ENCODE assay signal across 8 cellular contexts in the genomic region with DNA sequence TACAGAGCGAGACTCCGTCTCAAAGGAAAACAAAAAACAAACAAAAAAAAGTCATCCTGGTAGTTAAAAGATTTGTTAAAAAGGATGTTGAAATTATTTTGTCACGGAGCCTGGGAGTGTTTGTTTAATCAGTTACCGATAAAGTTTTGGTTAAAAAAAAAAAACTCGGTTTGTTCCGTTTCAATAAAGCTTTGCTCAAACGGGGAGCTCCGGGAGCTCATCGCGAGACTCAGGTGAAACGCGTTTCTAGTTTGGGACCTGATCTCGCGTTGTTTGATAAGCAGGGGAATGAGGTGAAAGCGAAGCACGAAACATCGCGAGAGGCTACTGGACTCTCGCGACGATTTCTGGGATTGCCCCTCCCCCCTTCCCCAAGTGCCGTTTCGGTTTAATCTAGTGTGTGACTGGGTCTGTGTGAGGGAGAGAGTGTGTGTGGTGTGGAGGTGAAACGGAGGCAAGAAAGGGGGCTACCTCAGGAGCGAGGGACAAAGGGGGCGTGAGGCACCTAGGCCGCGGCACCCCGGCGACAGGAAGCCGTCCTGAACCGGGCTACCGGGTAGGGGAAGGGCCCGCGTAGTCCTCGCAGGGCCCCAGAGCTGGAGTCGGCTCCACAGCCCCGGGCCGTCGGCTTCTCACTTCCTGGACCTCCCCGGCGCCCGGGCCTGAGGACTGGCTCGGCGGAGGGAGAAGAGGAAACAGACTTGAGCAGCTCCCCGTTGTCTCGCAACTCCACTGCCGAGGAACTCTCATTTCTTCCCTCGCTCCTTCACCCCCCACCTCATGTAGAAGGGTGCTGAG. TPM values are rescaled to one million over a fixed set of nuclear protein-coding genes. Genes with fewer than 3 reads are reported as not detected.
A peak's percentile ranks its signal among the peaks of the same experiment; 100 is the strongest.
DNase-seq lines count a peak whose midpoint lies in the region; FAIRE-seq and TF ChIP-seq lines count a peak whose summit lies in the region.

Gene CDK12 (plus strand): TSS at position 374 of the 798 bp plus-strand sequence. CDS start 586 bp downstream, outside the sequence.

- H3K36me3 ChIP-seq in HEK293 (ENCODE audit: control insufficient read depth in 2 of 2, insufficient read depth in 1 of 2, low read length in 2 of 2) (peaks cover 4 to 21% of the 10 kb centered on the region in 2 experiments; a peak in 2 of 3 replicates), neuron (ENCODE audit: insufficient read depth, low read length) (peaks cover 5% of the 10 kb centered on the region), subcutaneous abdominal adipose tissue (ENCODE audit: control insufficient read depth in 5 of 5, insufficient read depth in 5 of 5, low read length in 5 of 5) (no peaks in the 10 kb centered on the region)

- H3K27ac ChIP-seq in HEK293 (ENCODE audit: extremely low read depth, low read depth, low read length) (peak within 1 kb of the TSS; percentile 91), subcutaneous abdominal adipose tissue (ENCODE audit: low read depth, low read length) (peak within 1 kb of the TSS; percentile 97)

- POLR2A ChIA-PET in HEK293 (lab: Yijun Ruan, JAX) = interaction anchor here (0.6 to 4.4 kb wide), 18 partner anchors 8 to 679 kb away, joined by 3 to 131 read pairs (median 4); partner anchors contain the start of genes CASC3, FBXL20, MED1 and RPL19

- H3K27me3 ChIP-seq in neuron (ENCODE audit: insufficient read depth, low read length) (no peaks in the 10 kb centered on the region), subcutaneous abdominal adipose tissue (ENCODE audit: control insufficient read depth in 5 of 5, insufficient read depth in 4 of 5, low read length in 5 of 5) (no peaks in the 10 kb centered on the region)

- no peak for TF ChIP-seq CTCF in HEK293 (tag by site-specific recombination; IDR thresholded peaks at IDR 0.05)

- no peaks in the 10 kb centered on the region for H3K9me3 ChIP-seq in HEK293 (ENCODE audit: control insufficient read depth, insufficient read depth, low read depth, low read length)
- H3K9me3 ChIP-seq in neuron (ENCODE audit: low read length) = no peaks in the 10 kb centered on the region
- no peaks in the 10 kb centered on the region for H3K9me3 ChIP-seq in subcutaneous abdominal adipose tissue (ENCODE audit: control insufficient read depth in 5 of 5, low read length in 5 of 5)

- DNase-seq in MV-4-11 (lab: John Stamatoyannopoulos, UW) (peak; percentile 99), SK-MEL-5 (ENCODE audit: low read depth, low spot score) (peak; percentile 100), foreskin melanocyte (peak; percentile 100)
- DNase-seq in activated naive CD4-positive, alpha-beta T cell treated with Interleukin-2 at 50 U/mL for 16 hours = peak; percentile 94

- no peaks in the 10 kb centered on the region for H3K4me1 ChIP-seq in HEK293 (ENCODE audit: control insufficient read depth, insufficient read depth, low read length)
- H3K4me1 ChIP-seq in neuron (ENCODE audit: insufficient read depth, low read length) = peaks cover 17% of the 10 kb centered on the region
- H3K4me1 ChIP-seq in subcutaneous abdominal adipose tissue (ENCODE audit: control insufficient read depth in 5 of 5, insufficient read depth in 5 of 5, low read length in 5 of 5) = peaks cover 0 to 46% (median 39%) of the 10 kb centered on the region in 5 donors

- CTCF ChIA-PET in HEK293 (lab: Yijun Ruan, JAX) = interaction anchor here (0.6 to 1.7 kb wide), 4 partner anchors 24 to 1966 kb away, joined by 3 to 4 read pairs (median 4); no protein-coding TSS in a partner anchor

- H3K9ac ChIP-seq in subcutaneous abdominal adipose tissue (ENCODE audit: low read length in 5 of 5) = peak within 1 kb of the TSS; percentile 85 to 99 (median 99)

- in situ Hi-C loops in SK-MEL-5 (cut with HindIII; ENCODE audit: low pct_unique_long_range_greater_than_20kb, low sequenced_read_pairs) = no loop called here

- FAIRE-seq in G401.6 (lab: Jason Lieb, UNC) = peak; percentile 97

- H2AFZ ChIP-seq in neuron (ENCODE audit: low read depth, low read length) = peak within 1 kb of the TSS; percentile 88

- H3K4me3 ChIP-seq in HEK293 (ENCODE audit: low read depth, low read length) = peak within 1 kb of the TSS; percentile 78
- peak within 1 kb of the TSS; percentile 88 for H3K4me3 ChIP-seq in neuron (ENCODE audit: low read length)
- H3K4me3 ChIP-seq in subcutaneous abdominal adipose tissue (ENCODE audit: low read depth in 1 of 5, low read length in 5 of 5) = peak within 1 kb of the TSS; percentile 73 to 100 (median 95)

TF ChIP-seq in HEK293, 187 proteins besides CTCF, POLR2A, EP300 and RAD21 (continues in another document):
- peak; percentile 63 for TF ChIP-seq ZFP69B (tag by site-specific recombination; IDR thresholded peaks at IDR 0.05)
- TF ChIP-seq MEIS1 (CRISPR knock-in tag; IDR thresholded peaks at IDR 0.05; ENCODE audit: borderline replicate concordance) = no peak
- TF ChIP-seq RBAK (tag by site-specific recombination; IDR thresholded peaks at IDR 0.05) = no peak
- peak; percentile 9; the same call in 1 of the 2 replicates for TF ChIP-seq ZSCAN30 (tag by site-specific recombination; IDR thresholded peaks at IDR 0.05)
- TF ChIP-seq ZNF621 (tag by site-specific recombination; IDR thresholded peaks at IDR 0.05) = no peak
- TF ChIP-seq HIC1 (tag by site-specific recombination; IDR thresholded peaks at IDR 0.05) = no peak
- no peak for TF ChIP-seq ZNF157 (tag by site-specific recombination; IDR thresholded peaks at IDR 0.05)
- no peak for TF ChIP-seq HOXC10 (CRISPR knock-in tag; IDR thresholded peaks at IDR 0.05)
- TF ChIP-seq ZNF76 (tag by site-specific recombination; IDR thresholded peaks at IDR 0.05; ENCODE audit: borderline replicate concordance, low read depth) = peak; percentile 95
- no peak; the same call in none of the 2 replicates for TF ChIP-seq ZNF324 (tag by site-specific recombination; IDR thresholded peaks at IDR 0.05)
- TF ChIP-seq ZNF785 (tag by site-specific recombination; IDR thresholded peaks at IDR 0.05) = no peak
- peak; percentile 77; the same call in 1 of the 2 replicates for TF ChIP-seq ZSCAN5A (tag by site-specific recombination; IDR thresholded peaks at IDR 0.05)
- peak; percentile 32; the same call in 1 of the 2 replicates for TF ChIP-seq ZIC2 (tag by site-specific recombination; IDR thresholded peaks at IDR 0.05)
- TF ChIP-seq ZNF521 (tag by site-specific recombination; IDR thresholded peaks at IDR 0.05) = no peak
- peak; percentile 96 for TF ChIP-seq ZNF660 (tag by site-specific recombination; IDR thresholded peaks at IDR 0.05)
- peak; percentile 92 for TF ChIP-seq ZNF10 (tag by site-specific recombination; IDR thresholded peaks at IDR 0.05)
- TF ChIP-seq ZNF184 (tag by site-specific recombination; IDR thresholded peaks at IDR 0.05) = peak; percentile 85
- no peak for TF ChIP-seq ZNF776 (tag by site-specific recombination; IDR thresholded peaks at IDR 0.05; ENCODE audit: borderline replicate concordance)
- no peak for TF ChIP-seq SCRT1 (tag by site-specific recombination; IDR thresholded peaks at IDR 0.05; ENCODE audit: borderline replicate concordance)
- TF ChIP-seq ZNF24 (tag by site-specific recombination; IDR thresholded peaks at IDR 0.05) = peak; percentile 79
- peak; percentile 70 for TF ChIP-seq KLF7 (tag by site-specific recombination; IDR thresholded peaks at IDR 0.05; ENCODE audit: borderline replicate concordance)
- TF ChIP-seq ZNF777 (tag by site-specific recombination; IDR thresholded peaks at IDR 0.05; ENCODE audit: borderline replicate concordance) = no peak
- TF ChIP-seq OSR2 (tag by site-specific recombination; IDR thresholded peaks at IDR 0.05) = peak; percentile 83
- peak; percentile 28; the same call in 1 of the 2 replicates for TF ChIP-seq ZNF670 (tag by site-specific recombination; IDR thresholded peaks at IDR 0.05; ENCODE audit: low read depth)
- no peak for TF ChIP-seq ZNF514 (tag by site-specific recombination; IDR thresholded peaks at IDR 0.05)
- TF ChIP-seq WT1 (tag by site-specific recombination; IDR thresholded peaks at IDR 0.05) = peak; percentile 49
- TF ChIP-seq ZXDB (tag by site-specific recombination; IDR thresholded peaks at IDR 0.05) = peak; percentile 95
- no peak for TF ChIP-seq ZNF223 (tag by site-specific recombination; IDR thresholded peaks at IDR 0.05)
- TF ChIP-seq ZNF560 (tag by site-specific recombination; IDR thresholded peaks at IDR 0.05; ENCODE audit: borderline replicate concordance) = no peak

RNA-seq across cellular contexts. Expression of gene CDK12, which starts in this region (rescaled TPM):
- 40.7 TPM in 2 replicates for total RNA-seq in SK-MEL-5 (2014; rRNA removed; shearing (Covaris generic))
- 25.5 and 34.2 TPM in 2 replicates for polyA plus RNA-seq in SK-MEL-5 (2015; cell fraction: cytosol; rRNA removed)
- polyA plus RNA-seq in SK-MEL-5 (2015; cell fraction: nucleus; rRNA removed) = 41.3 and 41.5 TPM in 2 replicates

Comparison
In these comparisons a context has a peak if more than half of its experiments do, and no peak if none do; other contexts are left out.
1. Peak in every context shown above with its lines: DNase-seq, H3K4me3 ChIP-seq and H3K27ac ChIP-seq.